In the genomic region with DNA sequence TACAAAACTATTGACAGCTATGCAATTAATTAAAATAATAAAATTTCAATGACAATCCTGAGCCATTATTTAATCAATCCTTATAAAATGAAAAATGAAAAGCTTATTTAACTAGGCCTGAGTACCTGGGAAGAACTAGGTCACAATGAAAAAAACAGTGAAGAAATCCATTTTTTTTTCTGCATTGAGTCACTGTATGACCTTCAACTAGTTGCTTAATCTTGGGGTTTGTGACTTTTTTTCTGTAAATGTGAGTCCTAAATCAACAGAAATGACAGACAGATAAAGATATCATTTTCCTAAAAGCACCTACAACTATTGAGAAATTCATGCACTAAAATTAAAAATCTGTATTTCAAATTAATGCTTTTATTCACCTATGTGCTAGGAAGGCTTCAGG, we compare ENCODE assay signal across 25 cellular contexts.
"Had no signal": no experiment of that assay in that cellular context is flagged by ENCODE, and none has a peak within 500 bp of the region (broad histone marks: within the 10 kb centered on the region; RNA-seq: fewer than 3 reads in every experiment).

No MANE protein-coding gene starts in this region.

- H3K4me3 ChIP-seq: breast epithelium, colonic mucosa, heart right ventricle, left ventricle myocardium inferior, lung, mucosa of descending colon, right lobe of liver, skin epidermis, testis, transverse colon had no signal

- DNase-seq: activated B cell treated with CpG ODN at 0.5 μM for 24 hours; activated CD4-positive, alpha-beta T cell treated with anti-CD3 and anti-CD28 coated beads, Interleukin-2, amount 50 U/mL, for 1 hour; activated CD8-positive, alpha-beta T cell treated with anti-CD3 and anti-CD28 coated beads for 36 hours; activated naive CD4-positive, alpha-beta T cell; activated naive CD8-positive, alpha-beta T cell treated with anti-CD3 and anti-CD28 coated beads for 36 hours; activated T-cell treated with anti-CD3 and anti-CD28 coated beads, Interleukin-2, amount 50 U/mL, for 72 hours; amniotic stem cell; colonic mucosa; effector memory CD4-positive, alpha-beta T cell; erythroblast; foreskin keratinocyte; heart right ventricle; left ventricle myocardium inferior; mucosa of descending colon; right lobe of liver; stimulated activated CD4-positive, alpha-beta T cell treated with anti-CD3 and anti-CD28 coated beads, Interleukin-12 subunit alpha, Interleukin-12 subunit beta, amount 100 ng/mL, for 4 hours; stimulated activated CD4-positive, alpha-beta T cell treated with anti-CD3 and anti-CD28 coated beads, Interleukin-4, amount 100 ng/mL, for 1 hour; stimulated activated naive CD8-positive, alpha-beta T cell treated with anti-CD3 and anti-CD28 coated beads, Interleukin-15, Interleukin-2, amounts not matched to agents 100 U/mL and 50 U/mL, for 24 hours; T-helper 1 cell; testis; transverse colon had no signal

- ATAC-seq: activated CD8-positive, alpha-beta T cell treated with anti-CD3 and anti-CD28 coated beads for 36 hours; activated T-cell treated with anti-CD3 and anti-CD28 coated beads, Interleukin-2, amount 50 U/mL, for 72 hours; foreskin keratinocyte; heart right ventricle; mucosa of descending colon; natural killer cell treated with Interleukin-12 subunit alpha and Interleukin-12 subunit beta and Interleukin-15 and Interleukin-18, amount 100 ng/mL, for 72 hours; right lobe of liver; stimulated activated naive CD8-positive, alpha-beta T cell treated with anti-CD3 and anti-CD28 coated beads, Interleukin-15, Interleukin-2, amounts not matched to agents 100 U/mL and 50 U/mL, for 24 hours had no signal
